In the genomic region with DNA sequence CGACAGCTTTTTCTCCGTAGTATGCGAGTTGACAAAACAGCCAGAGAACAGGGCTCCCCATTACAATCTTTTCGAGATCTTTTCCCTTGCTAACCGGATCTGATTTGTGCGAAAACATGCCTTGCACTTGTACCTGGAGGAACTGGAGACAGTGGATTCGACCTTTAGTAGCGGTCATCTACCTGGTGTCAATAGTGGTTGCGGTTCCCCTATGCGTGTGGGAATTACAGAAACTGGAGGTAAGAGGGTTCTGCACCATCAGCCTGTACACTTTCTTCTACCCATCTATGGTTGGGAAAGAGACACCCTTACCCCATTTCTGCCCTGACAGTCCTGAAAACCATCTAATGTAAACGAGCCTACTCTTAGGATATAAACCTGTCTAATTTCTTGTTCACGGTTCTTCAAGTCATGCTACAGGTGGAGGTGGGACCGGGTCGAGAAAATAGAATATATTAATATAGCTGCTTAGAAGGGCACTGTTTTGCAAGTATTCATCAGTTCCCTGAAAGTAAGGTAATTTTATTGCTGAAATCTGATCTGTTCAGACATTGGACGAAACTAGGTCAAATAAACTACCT, we compare ENCODE assay signal across 1 cellular context.
TF ChIP-seq lines count a peak whose summit lies in the region.

No MANE protein-coding gene starts in this region.

TF ChIP-seq in GM23338, 12 proteins besides CTCF, POLR2A, EP300 and RAD21 (continued from another document):
- TF ChIP-seq EZH2 (IDR thresholded peaks at IDR 0.05; ENCODE audit: low read depth, unreplicated experiment) (no peak), JUNB (IDR thresholded peaks at IDR 0.05; ENCODE audit: unreplicated experiment) (no peak), ZNF462 (CRISPR knock-in tag; IDR thresholded peaks at IDR 0.05) (no peak)
